ENCODE assay signal across 8 cellular contexts in genomic region chr7:36287371-36288241, GRCh38.
A peak's percentile ranks its signal among the peaks of the same experiment; 100 is the strongest.
DNase-seq lines count a peak whose midpoint lies in the region; ATAC-seq and TF ChIP-seq lines count a peak whose summit lies in the region.

No MANE protein-coding gene starts in this region.

- no peak overlapping the region for H3K4me3 ChIP-seq in SK-N-SH (ENCODE audit: low read depth in 2 of 2, low read length in 1 of 2)
- H3K4me3 ChIP-seq in HUES48 (ENCODE audit: low read depth, low read length): no peak overlapping the region
- peak overlapping the region; percentile 7 for H3K4me3 ChIP-seq in lower lobe of right lung

- H3K4me2 ChIP-seq in SK-N-SH: no peak overlapping the region

- no peak overlapping the region for H2AFZ ChIP-seq in SK-N-SH (ENCODE audit: low read depth)

- CTCF ChIA-PET in SK-N-SH (lab: Yijun Ruan, JAX): interaction anchor here (0.6 to 25.4 kb wide), 8 partner anchors 8 to 486 kb away, joined by 3 to 369 read pairs (median 4); partner anchors contain the start of gene SEPTIN7

- intact Hi-C loops in lower lobe of right lung (cut with DNase I): no loop called here

- POLR2A ChIA-PET in SK-N-SH (lab: Yijun Ruan, JAX): interaction anchor here (1.0 kb wide), 1 partner anchor 72 kb away, joined by 4 read pairs; no protein-coding TSS in a partner anchor

- TF ChIP-seq EP300 in SK-N-SH (IDR thresholded peaks at IDR 0.05; ENCODE audit: borderline replicate concordance in 1 of 2, low read depth in 1 of 2, low read length in 1 of 2): no peak

- no peaks in the 10 kb centered on the region for H3K79me2 ChIP-seq in SK-N-SH (ENCODE audit: insufficient read depth)

- H3K9me2 ChIP-seq in SK-N-SH: no peaks in the 10 kb centered on the region

- TF ChIP-seq CTCF in SK-N-SH (IDR thresholded peaks at IDR 0.05): no peak
- no peak for TF ChIP-seq CTCF in VCaP (conservative IDR thresholded peaks at IDR 0.05)
- no peak for TF ChIP-seq CTCF in lower lobe of right lung (IDR thresholded peaks at IDR 0.05)

- 71% methylated on average over 19 of the region's 19 CpGs for WGBS in SK-N-SH (ENCODE audit: low lambda C conversion rate)

- no peak for ATAC-seq in SK-N-SH treated with all-trans-retinoic acid at 6 μM for 48 hours
- no peak for ATAC-seq in lower lobe of right lung

- H4K20me1 ChIP-seq in SK-N-SH (ENCODE audit: insufficient read depth): no peaks in the 10 kb centered on the region

- H3K9ac ChIP-seq in SK-N-SH: no peak overlapping the region
- H3K9ac ChIP-seq in HUES48 (ENCODE audit: low read depth, low read length): no peak overlapping the region

- no peaks in the 10 kb centered on the region for H3F3A ChIP-seq in SK-N-SH (replicated peaks; ENCODE audit: insufficient read depth)

- H3K27ac ChIP-seq in SK-N-SH (ENCODE audit: low read depth in 2 of 2, low read length in 1 of 2) (no peak overlapping the region), HUES48 (ENCODE audit: low read depth, low read length) (peak overlapping the region; percentile 21), VCaP (peak overlapping the region; percentile 76), lower lobe of right lung (peak overlapping the region; percentile 71)

- H3K36me3 ChIP-seq in SK-N-SH (replicated peaks in 1 of 2; ENCODE audit: control insufficient read depth in 1 of 2, insufficient read depth in 2 of 2, low read length in 1 of 2) (peaks cover 0 to 3% of the 10 kb centered on the region in 2 experiments), HUES48 (ENCODE audit: control insufficient read depth, insufficient read depth, low read length) (no peaks in the 10 kb centered on the region), lower lobe of right lung (no peaks in the 10 kb centered on the region)

- H3K27me3 ChIP-seq in SK-N-SH (ENCODE audit: insufficient read depth) (no peaks in the 10 kb centered on the region), HUES48 (ENCODE audit: control insufficient read depth, insufficient read depth, low read length) (no peaks in the 10 kb centered on the region), lower lobe of right lung (ENCODE audit: low read depth) (no peaks in the 10 kb centered on the region)

- no peaks in the 10 kb centered on the region for H3K9me3 ChIP-seq in SK-N-SH
- H3K9me3 ChIP-seq in HUES48 (ENCODE audit: control insufficient read depth, insufficient read depth, low read length): no peaks in the 10 kb centered on the region
- H3K9me3 ChIP-seq in lower lobe of right lung: no peaks in the 10 kb centered on the region

- no peak for TF ChIP-seq RAD21 in SK-N-SH (IDR thresholded peaks at IDR 0.05; ENCODE audit: low read length)

- DNase-seq in SK-N-SH (peak; percentile 54), lower lobe of right lung (no peak), GM19240 (ENCODE audit: insufficient read length, low spot score) (no peak), glomerular visceral epithelial cell (ENCODE audit: extremely low spot score) (no peak)
- DNase-seq in NK-92 treated with Interleukin-12 subunit alpha and Interleukin-12 subunit beta, amount 100 ng/mL, for 24 hours (lab: John Stamatoyannopoulos, UW): no peak

- H3K4me1 ChIP-seq in SK-N-SH (ENCODE audit: control insufficient read depth in 1 of 2, insufficient read depth in 2 of 2, low read depth in 1 of 2, low read length in 1 of 2): peaks cover 3 to 32% of the 10 kb centered on the region in 2 experiments; a peak in 2 of 4 replicates
- peaks cover 30% of the 10 kb centered on the region for H3K4me1 ChIP-seq in HUES48 (ENCODE audit: control insufficient read depth, insufficient read depth, low read length)
- H3K4me1 ChIP-seq in lower lobe of right lung: peaks cover 49% of the 10 kb centered on the region

TF ChIP-seq in SK-N-SH, 30 proteins besides CTCF, POLR2A, EP300 and RAD21 (continues in another document):
- no peak for TF ChIP-seq ELF1 (IDR thresholded peaks at IDR 0.05)
- no peak for TF ChIP-seq NRF1 (IDR thresholded peaks at IDR 0.05; ENCODE audit: low read depth, low read length)
- no peak for TF ChIP-seq MEF2A (IDR thresholded peaks at IDR 0.05; ENCODE audit: borderline replicate concordance, low read depth)
- no peak for TF ChIP-seq MXI1 (IDR thresholded peaks at IDR 0.05; ENCODE audit: low read depth, low read length)
- no peak for TF ChIP-seq RCOR1 (IDR thresholded peaks at IDR 0.05; ENCODE audit: low read length)
- TF ChIP-seq USF1 (IDR thresholded peaks at IDR 0.05; ENCODE audit: borderline replicate concordance, low read depth): no peak
- TF ChIP-seq YY1 (IDR thresholded peaks at IDR 0.05; ENCODE audit: low read depth): no peak
- no peak for TF ChIP-seq EZH2phosphoT487 (IDR thresholded peaks at IDR 0.05; ENCODE audit: borderline replicate concordance, low read depth)
- no peak for TF ChIP-seq TAF1 (IDR thresholded peaks at IDR 0.05; ENCODE audit: borderline replicate concordance, low read depth, low read length)
- TF ChIP-seq RXRA (IDR thresholded peaks at IDR 0.05; ENCODE audit: borderline replicate concordance, low read depth): no peak
- TF ChIP-seq RFX5 (IDR thresholded peaks at IDR 0.05; ENCODE audit: low read length): no peak

TF ChIP-seq in SK-N-SH treated with all-trans-retinoic acid at 6 μM for 48 hours, 23 proteins besides CTCF, POLR2A, EP300 and RAD21 (continues in another document):
- TF ChIP-seq POU6F1 (CRISPR knock-in tag; IDR thresholded peaks at IDR 0.05; ENCODE audit: borderline replicate concordance, low read depth) (no peak), ZNF8 (CRISPR knock-in tag; IDR thresholded peaks at IDR 0.05) (no peak), ZNF565 (CRISPR knock-in tag; conservative IDR thresholded peaks at IDR 0.05; ENCODE audit: low read depth) (no peak), ZC3H10 (CRISPR knock-in tag; IDR thresholded peaks at IDR 0.05) (no peak), SNAI2 (CRISPR knock-in tag; IDR thresholded peaks at IDR 0.05) (no peak), CREB5 (CRISPR knock-in tag; IDR thresholded peaks at IDR 0.05; ENCODE audit: low read depth) (no peak), ISL1 (CRISPR knock-in tag; IDR thresholded peaks at IDR 0.05) (no peak), PATZ1 (CRISPR knock-in tag; IDR thresholded peaks at IDR 0.05; ENCODE audit: borderline replicate concordance) (no peak), TCF4 (CRISPR knock-in tag; IDR thresholded peaks at IDR 0.05; ENCODE audit: borderline replicate concordance) (no peak)

Comparison
In these comparisons a context has a peak if more than half of its experiments do, and no peak if none do; other contexts are left out.
1. H3K27ac ChIP-seq: peak in HUES48 (single experiment), VCaP (single experiment) and lower lobe of right lung (single experiment); none in SK-N-SH (0 of 2).